Comparison of ENCODE assay signal across 18 cellular contexts in genomic region chr5:157204765-157205164, GRCh38. TPM values are rescaled to one million over a fixed set of nuclear protein-coding genes. Genes with fewer than 3 reads are reported as not detected.
DNase-seq lines count a peak whose midpoint lies in the region; ATAC-seq and TF ChIP-seq lines count a peak whose summit lies in the region.
"Had no signal": no experiment of that assay in that cellular context is flagged by ENCODE, and none has a peak within 500 bp of the region (broad histone marks: within the 10 kb centered on the region; RNA-seq: fewer than 3 reads in every experiment).

No MANE protein-coding gene starts in this region.

- peak overlapping the region; percentile 93 for H3K27ac Mint-ChIP-seq in activated naive CD4-positive, alpha-beta T cell treated with anti-CD3 and anti-CD28 coated beads, Interleukin-2, amount 10 ng/mL, durations not matched to agents 7 days and 5 days
- H3K27ac Mint-ChIP-seq in activated T-helper 17 cell treated with anti-CD3 and anti-CD28 coated beads, Interleukin-2, amount 50 U/mL, for 72 hours = peak overlapping the region; percentile 84
- peak overlapping the region; percentile 86 for H3K27ac Mint-ChIP-seq in stimulated activated effector memory CD8-positive, alpha-beta T cell treated with anti-CD3 and anti-CD28 coated beads, Interleukin-12 subunit alpha, Interleukin-12 subunit beta, amount 100 ng/mL, for 72 hours
- H3K27ac Mint-ChIP-seq: progenitor cell of endocrine pancreas had no signal

- TF ChIP-seq CTCF in gastrocnemius medialis (IDR thresholded peaks at IDR 0.05 in 4 of 5, conservative IDR thresholded peaks at IDR 0.05 in 1 of 5) = no peak

- no peak for TF ChIP-seq POLR2A in gastrocnemius medialis (IDR thresholded peaks at IDR 0.05)

- CTCF ChIA-PET in activated naive CD4-positive, alpha-beta T cell treated with anti-CD3 and anti-CD28 coated beads, Interleukin-2, amount 10 ng/mL, durations not matched to agents 7 days and 5 days (lab: Charles Lee) = interaction anchor here (0.7 to 1.6 kb wide), 4 partner anchors 10 to 55 kb away, joined by 3 to 8 read pairs (median 4); no protein-coding TSS in a partner anchor

- H3K9me3 Mint-ChIP-seq in activated naive CD4-positive, alpha-beta T cell treated with anti-CD3 and anti-CD28 coated beads, Interleukin-2, amount 10 ng/mL, durations not matched to agents 7 days and 5 days = no peaks in the 10 kb centered on the region
- H3K9me3 Mint-ChIP-seq in activated T-helper 17 cell treated with anti-CD3 and anti-CD28 coated beads, Interleukin-2, amount 50 U/mL, for 72 hours = peaks cover 3% of the 10 kb centered on the region
- H3K9me3 Mint-ChIP-seq in stimulated activated effector memory CD8-positive, alpha-beta T cell treated with anti-CD3 and anti-CD28 coated beads, Interleukin-12 subunit alpha, Interleukin-12 subunit beta, amount 100 ng/mL, for 72 hours = no peaks in the 10 kb centered on the region

- intact Hi-C loops in gastrocnemius medialis (cut with DNase I; ENCODE audit: low total_unique reads) = no loop called here

- H3K4me3 ChIP-seq in gastrocnemius medialis = no peak overlapping the region
- H3K4me3 ChIP-seq: coronary artery, heart right ventricle, SK-N-MC, thoracic aorta had no signal

- no peak for DNase-seq in activated naive CD4-positive, alpha-beta T cell treated with anti-CD3 and anti-CD28 coated beads, Interleukin-2, amount 10 ng/mL, durations not matched to agents 7 days and 5 days
- DNase-seq in activated naive CD4-positive, alpha-beta T cell (lab: John Stamatoyannopoulos, UW) = no peak
- DNase-seq in NOMO-1 treated with dmso at 0.1 percent for 144 hours (lab: John Stamatoyannopoulos, UW; ENCODE audit: unreplicated experiment) = peak; percentile 10
- DNase-seq in stimulated activated effector memory CD8-positive, alpha-beta T cell treated with anti-CD3 and anti-CD28 coated beads, Interleukin-12 subunit alpha, Interleukin-12 subunit beta, amount 100 ng/mL, for 72 hours (ENCODE audit: low spot score in 2 of 2) = no peak
- DNase-seq in gastrocnemius medialis = no peak
- no peak for DNase-seq in NCI-H2029 treated with DMSO at 0.1 percent for 48 hours (lab: John Stamatoyannopoulos, UW)
- DNase-seq: activated CD4-positive, alpha-beta T cell treated with anti-CD3 and anti-CD28 coated beads, Interleukin-2, amount 50 U/mL, for 4 hours; amniotic stem cell; heart right ventricle; stimulated activated CD4-positive, alpha-beta T cell treated with anti-CD3 and anti-CD28 coated beads, Interleukin-12 subunit alpha, Interleukin-12 subunit beta, amount 100 ng/mL, for 4 hours had no signal

- H3K27me3 ChIP-seq in gastrocnemius medialis = no peaks in the 10 kb centered on the region

- no peaks in the 10 kb centered on the region for H3K27me3 Mint-ChIP-seq in activated naive CD4-positive, alpha-beta T cell treated with anti-CD3 and anti-CD28 coated beads, Interleukin-2, amount 10 ng/mL, durations not matched to agents 7 days and 5 days
- no peaks in the 10 kb centered on the region for H3K27me3 Mint-ChIP-seq in activated T-helper 17 cell treated with anti-CD3 and anti-CD28 coated beads, Interleukin-2, amount 50 U/mL, for 72 hours
- H3K27me3 Mint-ChIP-seq: progenitor cell of endocrine pancreas had no signal

- H3K36me3 Mint-ChIP-seq in activated naive CD4-positive, alpha-beta T cell treated with anti-CD3 and anti-CD28 coated beads, Interleukin-2, amount 10 ng/mL, durations not matched to agents 7 days and 5 days = peaks cover 79% of the 10 kb centered on the region
- peaks cover 100% of the 10 kb centered on the region for H3K36me3 Mint-ChIP-seq in activated T-helper 17 cell treated with anti-CD3 and anti-CD28 coated beads, Interleukin-2, amount 50 U/mL, for 72 hours (ENCODE audit: low read depth)
- H3K36me3 Mint-ChIP-seq in stimulated activated effector memory CD8-positive, alpha-beta T cell treated with anti-CD3 and anti-CD28 coated beads, Interleukin-12 subunit alpha, Interleukin-12 subunit beta, amount 100 ng/mL, for 72 hours = peaks cover 100% of the 10 kb centered on the region

- H3K4me1 ChIP-seq in gastrocnemius medialis = no peaks in the 10 kb centered on the region
- H3K4me1 ChIP-seq: heart right ventricle had no signal

- H3K36me3 ChIP-seq in gastrocnemius medialis = no peaks in the 10 kb centered on the region
- H3K36me3 ChIP-seq: heart right ventricle, thoracic aorta had no signal

- ATAC-seq in activated T-helper 17 cell treated with anti-CD3 and anti-CD28 coated beads, Interleukin-2, amount 50 U/mL, for 72 hours (replicated peaks) = peak; percentile 23
- no peak for ATAC-seq in stimulated activated effector memory CD8-positive, alpha-beta T cell treated with anti-CD3 and anti-CD28 coated beads, Interleukin-12 subunit alpha, Interleukin-12 subunit beta, amount 100 ng/mL, for 72 hours
- ATAC-seq in gastrocnemius medialis (no peak), HG03280 (IDR thresholded peaks at IDR 0.05; ENCODE audit: unreplicated experiment) (no peak)
- ATAC-seq: esophagus mucosa, HCT116, heart right ventricle had no signal

- H3K4me1 Mint-ChIP-seq in activated naive CD4-positive, alpha-beta T cell treated with anti-CD3 and anti-CD28 coated beads, Interleukin-2, amount 10 ng/mL, durations not matched to agents 7 days and 5 days = peaks cover 94% of the 10 kb centered on the region
- H3K4me1 Mint-ChIP-seq in activated T-helper 17 cell treated with anti-CD3 and anti-CD28 coated beads, Interleukin-2, amount 50 U/mL, for 72 hours = peaks cover 52% of the 10 kb centered on the region
- peaks cover 74% of the 10 kb centered on the region for H3K4me1 Mint-ChIP-seq in stimulated activated effector memory CD8-positive, alpha-beta T cell treated with anti-CD3 and anti-CD28 coated beads, Interleukin-12 subunit alpha, Interleukin-12 subunit beta, amount 100 ng/mL, for 72 hours

- H3K4me3 Mint-ChIP-seq in activated naive CD4-positive, alpha-beta T cell treated with anti-CD3 and anti-CD28 coated beads, Interleukin-2, amount 10 ng/mL, durations not matched to agents 7 days and 5 days = peak overlapping the region; percentile 21
- peak overlapping the region; percentile 72 for H3K4me3 Mint-ChIP-seq in activated T-helper 17 cell treated with anti-CD3 and anti-CD28 coated beads, Interleukin-2, amount 50 U/mL, for 72 hours
- H3K4me3 Mint-ChIP-seq in stimulated activated effector memory CD8-positive, alpha-beta T cell treated with anti-CD3 and anti-CD28 coated beads, Interleukin-12 subunit alpha, Interleukin-12 subunit beta, amount 100 ng/mL, for 72 hours = peak overlapping the region; percentile 60

- in situ Hi-C loops in gastrocnemius medialis (cut with MboI; ENCODE audit: low sequenced_read_pairs in 4 of 4) = no loop called here

- no peaks in the 10 kb centered on the region for H3K9me3 ChIP-seq in gastrocnemius medialis
- H3K9me3 ChIP-seq: heart right ventricle, thoracic aorta had no signal

- H3K27ac ChIP-seq in gastrocnemius medialis = no peak overlapping the region
- H3K27ac ChIP-seq: coronary artery, heart right ventricle, SK-N-MC, thoracic aorta had no signal

RNA-seq across cellular contexts. Expression of gene ITK, which starts 24.1 kb away (rescaled TPM):
- 100 to 1,000 TPM; 144 to 277 TPM for total RNA-seq in activated T-helper 17 cell treated with anti-CD3 and anti-CD28 coated beads, Interleukin-2, amount 50 U/mL, for 72 hours
- total RNA-seq in gastrocnemius medialis = 1 to 10 TPM in 1 of 4 donors, under 1 TPM in 3; 0.12 to 2.2 (median 0.35) TPM
- total RNA-seq: progenitor cell of endocrine pancreas had no signal

RNA-seq across cellular contexts. Expression of gene GARIN3, which starts 38.7 kb away (rescaled TPM):
- under 1 TPM; 0.09 to 0.85 TPM for total RNA-seq in activated T-helper 17 cell treated with anti-CD3 and anti-CD28 coated beads, Interleukin-2, amount 50 U/mL, for 72 hours
- total RNA-seq in gastrocnemius medialis = not detected
- total RNA-seq: esophagus mucosa, heart right ventricle, progenitor cell of endocrine pancreas, thoracic aorta had no signal

Comparison
In these comparisons a context has a peak if more than half of its experiments do, and no peak if none do; other contexts are left out.
1. H3K4me3 Mint-ChIP-seq: peak in every context shown above with its lines; median percentile 72 in activated T-helper 17 cell treated with anti-CD3 and anti-CD28 coated beads, Interleukin-2, amount 50 U/mL, for 72 hours; 60 in stimulated activated effector memory CD8-positive, alpha-beta T cell treated with anti-CD3 and anti-CD28 coated beads, Interleukin-12 subunit alpha, Interleukin-12 subunit beta, amount 100 ng/mL, for 72 hours; 21 in activated naive CD4-positive, alpha-beta T cell treated with anti-CD3 and anti-CD28 coated beads, Interleukin-2, amount 10 ng/mL, durations not matched to agents 7 days and 5 days.
2. RNA of gene ITK, which starts 24.1 kb away (total RNA-seq): 144 to 277 TPM in activated T-helper 17 cell treated with anti-CD3 and anti-CD28 coated beads, Interleukin-2, amount 50 U/mL, for 72 hours; 0.12 to 2.2 TPM in gastrocnemius medialis; every median in the first group is over 10 times any median in the second.
3. Peak in every context shown above with its lines, with median percentiles within 50 percentile points of each other: H3K27ac Mint-ChIP-seq.